Comparison of ENCODE assay signal across 15 cellular contexts in genomic region chr16:13767215-13767614, GRCh38.
A peak's percentile ranks its signal among the peaks of the same experiment; 100 is the strongest.
DNase-seq lines count a peak whose midpoint lies in the region; ATAC-seq and TF ChIP-seq lines count a peak whose summit lies in the region.
"Had no signal": no experiment of that assay in that cellular context is flagged by ENCODE, and none has a peak within 500 bp of the region (broad histone marks: within the 10 kb centered on the region; RNA-seq: fewer than 3 reads in every experiment).

No MANE protein-coding gene starts in this region.

- ATAC-seq in Panc1: peak; percentile 65; the same call in 1 of the 2 replicates
- ATAC-seq in GM21529 (IDR thresholded peaks at IDR 0.05; ENCODE audit: unreplicated experiment): no peak
- ATAC-seq in GM18498 (IDR thresholded peaks at IDR 0.05; ENCODE audit: unreplicated experiment): no peak
- ATAC-seq: effector memory CD8-positive, alpha-beta T cell; naive thymus-derived CD4-positive, alpha-beta T cell had no signal

- DNase-seq in GM13977 (ENCODE audit: low spot score) (no peak), Panc1 (ENCODE audit: low read depth, low spot score) (no peak), glomerular visceral epithelial cell (ENCODE audit: extremely low spot score) (peak; percentile 53), pons (ENCODE audit: low spot score) (peak; percentile 24), NCI-H2029 treated with DMSO at 0.1 percent for 48 hours (lab: John Stamatoyannopoulos, UW) (no peak), colonic mucosa (no peak)
- DNase-seq: activated CD8-positive, alpha-beta memory T cell treated with anti-CD3 and anti-CD28 coated beads for 24 hours; COR-L47; effector memory CD8-positive, alpha-beta T cell; MG63; naive thymus-derived CD4-positive, alpha-beta T cell; NCI-H69; stimulated activated naive CD4-positive, alpha-beta T cell treated with Interleukin-2 at 50 U/mL for 16 hours had no signal

- no peaks in the 10 kb centered on the region for H3K9me3 ChIP-seq in Panc1 (ENCODE audit: control insufficient read depth, insufficient read depth, low read depth, low read length)
- no peaks in the 10 kb centered on the region for H3K9me3 ChIP-seq in colonic mucosa
- H3K9me3 ChIP-seq: MG63 had no signal

- no peak overlapping the region for H3K9ac ChIP-seq in colonic mucosa (ENCODE audit: low read depth in 2 of 2, low read length in 2 of 2)

- in situ Hi-C loops in GM13977 (cut with MboI; ENCODE audit: low pct_unique_long_range_greater_than_20kb, low sequenced_read_pairs, unreplicated experiment): no loop called here
- in situ Hi-C loops in Panc1 (cut with HindIII; ENCODE audit: low pct_unique_long_range_greater_than_20kb, low sequenced_read_pairs): no loop called here

- no peak overlapping the region for H3K27ac ChIP-seq in Panc1 (ENCODE audit: low read length)
- H3K27ac ChIP-seq in colonic mucosa: no peak overlapping the region

- BruUV-seq in Panc1 (replicated peaks; lab: Mats Ljungman, UMichigan): no TSS peak

- H3K36me3 ChIP-seq in Panc1 (ENCODE audit: control insufficient read depth, insufficient read depth, low read length) (no peaks in the 10 kb centered on the region), colonic mucosa (no peaks in the 10 kb centered on the region)
- H3K36me3 ChIP-seq: MG63 had no signal

- intact Hi-C loops in Panc1 (cut with micrococcal nuclease; ENCODE audit: unreplicated experiment) (no loop called here), colonic mucosa (cut with DNase I) (no loop called here)

- H3K27me3 ChIP-seq in Panc1 (ENCODE audit: control insufficient read depth, insufficient read depth, low read length): peaks cover 5% of the 10 kb centered on the region; the same call in 1 of the 2 replicates
- H3K27me3 ChIP-seq in colonic mucosa: no peaks in the 10 kb centered on the region
- H3K27me3 ChIP-seq: MG63 had no signal

- H3K4me3 ChIP-seq in Panc1 (ENCODE audit: low read depth in 2 of 2, low read length in 2 of 2) (no peak overlapping the region), colonic mucosa (no peak overlapping the region)
- H3K4me3 ChIP-seq: MG63 had no signal

- POLR2A ChIA-PET in Panc1 (lab: Charles Lee): no interaction called here

- TF ChIP-seq CTCF in GM13977 (IDR thresholded peaks at IDR 0.05; ENCODE audit: extremely low read depth, insufficient read depth, missing control alignments) (peak; percentile 14), Panc1 (IDR thresholded peaks at IDR 0.05) (peak; percentile 46; the same call in 1 of the 2 replicates), colonic mucosa (IDR thresholded peaks at IDR 0.05) (no peak)

- CTCF ChIA-PET in Panc1 (lab: Charles Lee): interaction anchor here (0.9 kb wide), 1 partner anchor 107 kb away, joined by 3 read pairs; no protein-coding TSS in a partner anchor

- no peaks in the 10 kb centered on the region for H3K4me1 ChIP-seq in Panc1 (ENCODE audit: control insufficient read depth, insufficient read depth, low read length)
- no peaks in the 10 kb centered on the region for H3K4me1 ChIP-seq in colonic mucosa

Comparison
In these comparisons a context has a peak if more than half of its experiments do, and no peak if none do; other contexts are left out.
1. DNase-seq: peak in glomerular visceral epithelial cell (single experiment) and pons (single experiment); none in GM13977 (single experiment), Panc1 (single experiment), NCI-H2029 treated with DMSO at 0.1 percent for 48 hours (single experiment) and colonic mucosa (single experiment).